Comparison of ENCODE assay signal across 32 cellular contexts in genomic region chr1:222606757-222607156, GRCh38. TPM values are rescaled to one million over a fixed set of nuclear protein-coding genes. Genes with fewer than 3 reads are reported as not detected.
"Had no signal": no experiment of that assay in that cellular context is flagged by ENCODE, and none has a peak within 500 bp of the region (broad histone marks: within the 10 kb centered on the region; RNA-seq: fewer than 3 reads in every experiment).

No MANE protein-coding gene starts in this region.

- H3K36me3 ChIP-seq: brain microvascular endothelial cell, colonic mucosa, gastroesophageal sphincter, heart right ventricle had no signal

- H3K4me1 ChIP-seq: colonic mucosa, gastroesophageal sphincter, heart right ventricle had no signal

- DNase-seq: activated CD4-positive, alpha-beta memory T cell treated with anti-CD3 and anti-CD28 coated beads, Interleukin-2, amount 10 ng/mL, durations not matched to agents 7 days and 5 days; activated CD4-positive, alpha-beta T cell treated with anti-CD3 and anti-CD28 coated beads for 1 hour; activated CD4-positive, alpha-beta T cell treated with anti-CD3 and anti-CD28 coated beads for 4 hours; activated CD4-positive, alpha-beta T cell treated with anti-CD3 and anti-CD28 coated beads, Interleukin-2, amount 10 ng/mL, durations not matched to agents 7 days and 5 days; activated CD4-positive, alpha-beta T cell treated with anti-CD3 and anti-CD28 coated beads, Interleukin-2, amount 50 U/mL, for 4 hours; activated CD8-positive, alpha-beta memory T cell treated with anti-CD3 and anti-CD28 coated beads, Interleukin-2, amount 50 U/mL, for 48 hours; activated effector memory CD4-positive, alpha-beta T cell treated with Interleukin-2 at 50 U/mL for 16 hours; activated gamma-delta T cell treated with Interleukin-2 at 50 U/mL for 16 hours; activated naive CD4-positive, alpha-beta T cell treated with anti-CD3 and anti-CD28 coated beads, Interleukin-2, amount 50 U/mL, for 16 hours; activated naive CD4-positive, alpha-beta T cell treated with Interleukin-2 at 50 U/mL for 16 hours; activated T-cell treated with anti-CD3 and anti-CD28 coated beads, Interleukin-2, amount 50 U/mL, for 4 hours; amniotic stem cell; anterior cingulate cortex; brain microvascular endothelial cell; caudate nucleus; cerebellar nuclear complex; colonic mucosa; effector CD8-positive, alpha-beta T cell; foreskin melanocyte; heart right ventricle; T-helper 2 cell had no signal

- H3K27me3 ChIP-seq: brain microvascular endothelial cell, colonic mucosa, gastroesophageal sphincter, heart right ventricle had no signal

- H3K27ac ChIP-seq: brain microvascular endothelial cell, colonic mucosa, gastroesophageal sphincter, heart right ventricle, VCaP had no signal

- ATAC-seq: activated T-cell treated with anti-CD3 and anti-CD28 coated beads, Interleukin-2, amount 50 U/mL, for 4 hours; activated T-helper 17 cell treated with anti-CD3 and anti-CD28 coated beads, Interleukin-2, amount 50 U/mL, for 72 hours; esophagus mucosa; gastroesophageal sphincter; heart right ventricle; WTC11 had no signal

- H3K9me3 ChIP-seq: colonic mucosa, gastroesophageal sphincter, heart right ventricle had no signal

- FAIRE-seq: astrocyte, endometrium, endothelial cell of umbilical vein had no signal

- H3K4me3 ChIP-seq: colonic mucosa, gastroesophageal sphincter, heart right ventricle had no signal

RNA-seq across cellular contexts. Expression of gene HHIPL2, which starts 58.9 kb away (rescaled TPM):
- total RNA-seq: dermis microvascular lymphatic vessel endothelial cell, endothelial cell of umbilical vein, epithelial cell of proximal tubule, gastroesophageal sphincter, glomerular endothelial cell had no signal
